In genomic region chr1:21773585-21773984, GRCh38 we compare ENCODE assay signal across 14 cellular contexts. TPM values are rescaled to one million over a fixed set of nuclear protein-coding genes. Genes with fewer than 3 reads are reported as not detected.
A peak's percentile ranks its signal among the peaks of the same experiment; 100 is the strongest.
DNase-seq lines count a peak whose midpoint lies in the region; ATAC-seq and TF ChIP-seq lines count a peak whose summit lies in the region.
"Had no signal": no experiment of that assay in that cellular context is flagged by ENCODE, and none has a peak within 500 bp of the region (broad histone marks: within the 10 kb centered on the region; RNA-seq: fewer than 3 reads in every experiment).

No MANE protein-coding gene starts in this region.

- H3K4me3 ChIP-seq in neutrophil (ENCODE audit: low read depth in 1 of 2, low read length in 1 of 2), result no peak overlapping the region
- H3K4me3 ChIP-seq: cardiac muscle cell, esophagus muscularis mucosa, right atrium auricular region had no signal

- no peaks in the 10 kb centered on the region for H3K9me3 ChIP-seq in neutrophil
- H3K9me3 ChIP-seq: esophagus muscularis mucosa, right atrium auricular region had no signal

- ATAC-seq in HG02970 (IDR thresholded peaks at IDR 0.05; ENCODE audit: low FRiP score, unreplicated experiment), result peak; percentile 49

- H3K36me3 Mint-ChIP-seq in activated CD4-positive, alpha-beta memory T cell treated with anti-CD3 and anti-CD28 coated beads for 36 hours, result peaks cover 8% of the 10 kb centered on the region
- no peaks in the 10 kb centered on the region for H3K36me3 Mint-ChIP-seq in progenitor cell of endocrine pancreas (ENCODE audit: insufficient read depth)
- peaks cover 20% of the 10 kb centered on the region for H3K36me3 Mint-ChIP-seq in HFFc6 (ENCODE audit: low read depth)

- H3K27ac Mint-ChIP-seq in activated CD4-positive, alpha-beta memory T cell treated with anti-CD3 and anti-CD28 coated beads for 36 hours, result peak overlapping the region; percentile 54
- H3K27ac Mint-ChIP-seq in progenitor cell of endocrine pancreas (no peak overlapping the region), HFFc6 (no peak overlapping the region)

- CTCF ChIA-PET in activated CD4-positive, alpha-beta memory T cell treated with anti-CD3 and anti-CD28 coated beads for 36 hours (lab: Charles Lee), result no interaction called here

- DNase-seq in NOMO-1 treated with DMSO at 0.1 percent for 48 hours (lab: John Stamatoyannopoulos, UW; ENCODE audit: unreplicated experiment) (peak; percentile 21), NOMO-1 treated with dmso at 0.1 percent for 144 hours (lab: John Stamatoyannopoulos, UW; ENCODE audit: unreplicated experiment) (no peak), progenitor cell of endocrine pancreas (ENCODE audit: low spot score, unreplicated experiment) (no peak), HFFc6 (no peak), C1 segment of cervical spinal cord (lab: John Stamatoyannopoulos, UW) (no peak)
- DNase-seq in activated CD4-positive, alpha-beta memory T cell treated with anti-CD3 and anti-CD28 coated beads for 36 hours, result peak; percentile 43
- DNase-seq: DMS79, NCI-H1417 treated with DMSO at 0.1 percent for 48 hours, NCI-H774 had no signal

- H3K27me3 Mint-ChIP-seq in activated CD4-positive, alpha-beta memory T cell treated with anti-CD3 and anti-CD28 coated beads for 36 hours, result no peaks in the 10 kb centered on the region
- no peaks in the 10 kb centered on the region for H3K27me3 Mint-ChIP-seq in progenitor cell of endocrine pancreas
- no peaks in the 10 kb centered on the region for H3K27me3 Mint-ChIP-seq in HFFc6 (ENCODE audit: insufficient read depth)

- peaks cover 53% of the 10 kb centered on the region for H3K4me1 Mint-ChIP-seq in activated CD4-positive, alpha-beta memory T cell treated with anti-CD3 and anti-CD28 coated beads for 36 hours (ENCODE audit: low read depth)
- H3K4me1 Mint-ChIP-seq in progenitor cell of endocrine pancreas (ENCODE audit: low read depth) (peaks cover 10% of the 10 kb centered on the region), HFFc6 (ENCODE audit: low read depth) (peaks cover 20% of the 10 kb centered on the region)

- TF ChIP-seq CTCF in neutrophil (IDR thresholded peaks at IDR 0.05) (no peak), progenitor cell of endocrine pancreas (IDR thresholded peaks at IDR 0.05; ENCODE audit: unreplicated experiment) (no peak), HFFc6 (IDR thresholded peaks at IDR 0.05) (no peak)

- no peak overlapping the region for H3K4me3 Mint-ChIP-seq in activated CD4-positive, alpha-beta memory T cell treated with anti-CD3 and anti-CD28 coated beads for 36 hours
- no peak overlapping the region for H3K4me3 Mint-ChIP-seq in progenitor cell of endocrine pancreas (ENCODE audit: low read depth)
- H3K4me3 Mint-ChIP-seq in HFFc6, result no peak overlapping the region

- POLR2A ChIA-PET in activated CD4-positive, alpha-beta memory T cell treated with anti-CD3 and anti-CD28 coated beads for 36 hours (lab: Charles Lee), result no interaction called here

- H3K27ac ChIP-seq in neutrophil, result peak overlapping the region; percentile 89
- H3K27ac ChIP-seq: cardiac muscle cell, esophagus muscularis mucosa, right atrium auricular region had no signal

- no peaks in the 10 kb centered on the region for H3K27me3 ChIP-seq in neutrophil
- H3K27me3 ChIP-seq: cardiac muscle cell, esophagus muscularis mucosa, right atrium auricular region had no signal

- H3K36me3 ChIP-seq in neutrophil, result no peaks in the 10 kb centered on the region
- H3K36me3 ChIP-seq: esophagus muscularis mucosa, right atrium auricular region had no signal

- intact Hi-C loops in activated CD4-positive, alpha-beta memory T cell treated with anti-CD3 and anti-CD28 coated beads for 36 hours (cut with micrococcal nuclease), result no loop called here

- H3K9me3 Mint-ChIP-seq in activated CD4-positive, alpha-beta memory T cell treated with anti-CD3 and anti-CD28 coated beads for 36 hours, result peaks cover 3% of the 10 kb centered on the region
- no peaks in the 10 kb centered on the region for H3K9me3 Mint-ChIP-seq in progenitor cell of endocrine pancreas (ENCODE audit: low read depth)
- no peaks in the 10 kb centered on the region; the same call in 1 of the 2 replicates for H3K9me3 Mint-ChIP-seq in HFFc6

- peaks cover 69 to 79% of the 10 kb centered on the region in 2 experiments for H3K4me1 ChIP-seq in neutrophil (ENCODE audit: control insufficient read depth in 1 of 2, insufficient read depth in 1 of 2, low read depth in 1 of 2, low read length in 1 of 2)

RNA-seq across cellular contexts. Expression of gene USP48, which starts 9.4 kb away (rescaled TPM):
- total RNA-seq in activated CD4-positive, alpha-beta memory T cell treated with anti-CD3 and anti-CD28 coated beads for 36 hours, result 10 to 100 TPM; 77.2 to 91.1 TPM
- 77.3 and 84.9 TPM in 2 replicates for total RNA-seq in progenitor cell of endocrine pancreas
- 10 to 100 TPM; 45.0 to 54.2 (median 51.1) TPM for total RNA-seq in HFFc6 (2021; fragmentation: NEBNext Ultra II Directional; extraction: Animal tissue kit (Norgen Biotek cat#: 25700))

RNA-seq across cellular contexts. Expression of gene LDLRAD2, which starts 38.5 kb away (rescaled TPM):
- not detected for total RNA-seq in activated CD4-positive, alpha-beta memory T cell treated with anti-CD3 and anti-CD28 coated beads for 36 hours
- 0.55 and 0.77 TPM in 2 replicates for total RNA-seq in progenitor cell of endocrine pancreas
- total RNA-seq in HFFc6 (2021; fragmentation: NEBNext Ultra II Directional; extraction: Animal tissue kit (Norgen Biotek cat#: 25700)), result under 1 TPM in 1 of 6 experiments, not detected in 5; 0.14 TPM
- total RNA-seq: esophagus muscularis mucosa, right atrium auricular region had no signal

Comparison
In these comparisons a context has a peak if more than half of its experiments do, and no peak if none do; other contexts are left out.
1. DNase-seq: peak in NOMO-1 treated with DMSO at 0.1 percent for 48 hours (single experiment) and activated CD4-positive, alpha-beta memory T cell treated with anti-CD3 and anti-CD28 coated beads for 36 hours (single experiment); none in NOMO-1 treated with dmso at 0.1 percent for 144 hours (single experiment), progenitor cell of endocrine pancreas (single experiment), HFFc6 (single experiment) and C1 segment of cervical spinal cord (0 of 14).